In the genomic region with DNA sequence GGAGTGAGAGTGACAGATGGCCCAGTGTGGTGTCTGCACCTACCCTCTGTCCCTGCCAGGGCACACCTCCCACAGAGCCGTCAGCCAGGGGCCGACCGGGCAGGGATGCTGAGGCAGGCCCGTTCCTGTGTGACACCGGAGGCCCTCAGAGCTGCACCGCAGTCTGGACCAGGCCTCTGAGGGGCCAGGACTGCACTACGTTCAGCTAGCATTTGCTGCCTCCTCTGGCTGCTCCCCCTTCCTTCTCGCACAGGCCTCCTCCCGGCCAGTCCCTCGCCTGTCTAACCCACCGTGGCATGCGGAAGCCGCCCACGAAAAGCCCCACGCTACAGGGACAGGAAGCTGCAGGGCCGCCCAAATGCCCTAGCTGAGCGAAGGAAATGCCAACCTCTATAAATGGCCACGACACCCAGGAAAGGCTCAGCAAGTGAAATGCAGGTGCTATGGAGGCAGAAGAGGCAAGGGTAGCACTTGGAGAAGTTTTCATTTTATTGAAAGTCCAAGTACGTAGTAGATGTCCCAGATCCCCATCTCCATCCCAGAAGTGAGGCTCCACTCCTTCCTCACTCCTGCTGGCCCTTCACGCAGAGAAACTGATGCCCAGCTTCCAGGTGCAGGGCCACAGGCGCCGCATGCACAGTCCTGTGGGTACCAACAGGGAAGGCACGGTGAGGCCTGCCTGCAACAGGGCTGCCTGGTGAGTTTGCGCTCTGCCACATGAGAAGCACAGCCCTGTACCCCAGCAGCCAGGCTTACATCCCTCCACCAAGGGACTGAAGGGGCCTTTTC, we compare ENCODE assay signal across 21 cellular contexts. TPM values are rescaled to one million over a fixed set of nuclear protein-coding genes. Genes with fewer than 3 reads are reported as not detected.
DNase-seq lines count a peak whose midpoint lies in the region; ATAC-seq, FAIRE-seq and TF ChIP-seq lines count a peak whose summit lies in the region.
"Had no signal": no experiment of that assay in that cellular context is flagged by ENCODE, and none has a peak within 500 bp of the region (broad histone marks: within the 10 kb centered on the region; RNA-seq: fewer than 3 reads in every experiment).

No MANE protein-coding gene starts in this region.

- BruUV-seq in mammary epithelial cell (replicated peaks; lab: Mats Ljungman, UMichigan) = no TSS peak

- H3K9me3 ChIP-seq in A549 = peaks cover 96% of the 10 kb centered on the region
- H3K9me3 ChIP-seq in mammary epithelial cell (replicated peaks; ENCODE audit: insufficient read depth, low read length) = peaks cover 82% of the 10 kb centered on the region
- H3K9me3 ChIP-seq in liver (ENCODE audit: control insufficient read depth in 4 of 4, low read length in 3 of 4) = peaks cover 62 to 96% (median 75%) of the 10 kb centered on the region in 4 donors
- H3K9me3 ChIP-seq in sigmoid colon = peaks cover 18 to 60% (median 54%) of the 10 kb centered on the region in 4 donors

- H3K27ac Mint-ChIP-seq in activated T-cell treated with anti-CD3 and anti-CD28 coated beads, Interleukin-2, amount 50 U/mL, for 72 hours = no peak overlapping the region
- H3K27ac Mint-ChIP-seq: GM23338, HFFc6 had no signal

- in situ Hi-C loops in mammary epithelial cell (cut with MboI; ENCODE audit: low sequenced_read_pairs in 2 of 2) = no loop called here

- intact Hi-C loops in mammary epithelial cell (cut with micrococcal nuclease) = no loop called here
- intact Hi-C loops in sigmoid colon (cut with DNase I) = no loop called here

- no peak for FAIRE-seq in A549 (lab: Jason Lieb, UNC)
- no peak for FAIRE-seq in frontal cortex (lab: Jason Lieb, UNC)
- FAIRE-seq: GM12892 had no signal

- no peaks in the 10 kb centered on the region for H3K27me3 Mint-ChIP-seq in activated T-cell treated with anti-CD3 and anti-CD28 coated beads, Interleukin-2, amount 50 U/mL, for 72 hours (ENCODE audit: low read depth)

- H3K27me3 ChIP-seq in mammary epithelial cell (ENCODE audit: insufficient read depth, low read length) = no peaks in the 10 kb centered on the region
- no peaks in the 10 kb centered on the region for H3K27me3 ChIP-seq in liver (ENCODE audit: control insufficient read depth in 4 of 4, insufficient read depth in 4 of 4, low read length in 3 of 4)
- H3K27me3 ChIP-seq in sigmoid colon = no peaks in the 10 kb centered on the region

- H3K36me3 ChIP-seq in mammary epithelial cell (ENCODE audit: insufficient read depth, low read length) (peaks cover 10% of the 10 kb centered on the region), liver (ENCODE audit: control insufficient read depth in 4 of 4, insufficient read depth in 3 of 4, low read depth in 1 of 4, low read length in 3 of 4) (peaks cover 12 to 79% (median 55%) of the 10 kb centered on the region in 4 donors), sigmoid colon (peaks cover 24 to 92% (median 75%) of the 10 kb centered on the region in 4 donors)

- TF ChIP-seq EP300 in A549 (IDR thresholded peaks at IDR 0.05) (no peak), sigmoid colon (IDR thresholded peaks at IDR 0.05) (no peak)

- TF ChIP-seq RAD21 in A549 (conservative IDR thresholded peaks at IDR 0.05 in 1 of 2, IDR thresholded peaks at IDR 0.05 in 1 of 2) = no peak
- TF ChIP-seq RAD21 in liver (IDR thresholded peaks at IDR 0.05) = no peak

- H3K27ac ChIP-seq in A549 = no peak overlapping the region
- no peak overlapping the region for H3K27ac ChIP-seq in mammary epithelial cell (ENCODE audit: insufficient read depth, low read depth, low read length)
- H3K27ac ChIP-seq in liver (ENCODE audit: low read depth in 1 of 2, low read length in 2 of 2) = no peak overlapping the region
- H3K27ac ChIP-seq in sigmoid colon = no peak overlapping the region
- H3K27ac ChIP-seq: SK-N-MC had no signal

- dilution Hi-C loops in mammary epithelial cell (cut with HindIII; ENCODE audit: low sequenced_read_pairs) = no loop called here

- ATAC-seq in A549 = no peak
- ATAC-seq in activated T-cell treated with anti-CD3 and anti-CD28 coated beads, Interleukin-2, amount 50 U/mL, for 72 hours (replicated peaks in 1 of 2) = no peak
- ATAC-seq: GM23338, Panc1, Right ventricle myocardium inferior had no signal

- no peaks in the 10 kb centered on the region for H3K79me2 ChIP-seq in mammary epithelial cell (ENCODE audit: insufficient read depth, low read length)

- no peak overlapping the region for H2AFZ ChIP-seq in mammary epithelial cell (ENCODE audit: low read depth, low read length)
- H2AFZ ChIP-seq: GM23338 had no signal

- CTCF ChIA-PET in A549 (lab: Yijun Ruan, JAX) (interaction anchor here (2.2 kb wide), 1 partner anchor 13 kb away, joined by 5 read pairs; no protein-coding TSS in a partner anchor), HEK293T (lab: Yijun Ruan, JAX) (no interaction called here), mammary epithelial cell (lab: Charles Lee; ENCODE audit: low non-redundant PET) (no interaction called here)

- H3K4me2 ChIP-seq in A549 (no peak overlapping the region), mammary epithelial cell (ENCODE audit: insufficient read depth, low read depth, low read length) (no peak overlapping the region)
- H3K4me2 ChIP-seq: GM23338 had no signal

- no peaks in the 10 kb centered on the region for H3K4me1 ChIP-seq in A549
- H3K4me1 ChIP-seq in mammary epithelial cell (ENCODE audit: insufficient read depth, low read length) = no peaks in the 10 kb centered on the region
- no peaks in the 10 kb centered on the region for H3K4me1 ChIP-seq in liver (ENCODE audit: control insufficient read depth in 4 of 4, insufficient read depth in 4 of 4, low read length in 3 of 4)
- no peaks in the 10 kb centered on the region for H3K4me1 ChIP-seq in sigmoid colon

- no peaks in the 10 kb centered on the region for H4K20me1 ChIP-seq in mammary epithelial cell (ENCODE audit: insufficient read depth, low read length)

- peaks cover 26 to 36% of the 10 kb centered on the region in 2 donors for H3K9me3 Mint-ChIP-seq in activated T-cell treated with anti-CD3 and anti-CD28 coated beads, Interleukin-2, amount 50 U/mL, for 72 hours

- H3K36me3 Mint-ChIP-seq in activated T-cell treated with anti-CD3 and anti-CD28 coated beads, Interleukin-2, amount 50 U/mL, for 72 hours (ENCODE audit: insufficient read depth in 2 of 2) = peaks cover 50 to 79% of the 10 kb centered on the region in 2 donors

- H3K9ac ChIP-seq in mammary epithelial cell (ENCODE audit: insufficient read depth, low read length) (no peak overlapping the region), liver (ENCODE audit: low read depth in 1 of 2, low read length in 2 of 2) (no peak overlapping the region)

- 92% methylated on average over 17 of the region's 24 CpGs for WGBS in A549 (ENCODE audit: missing lambda C conversion rate)
- WGBS in mammary epithelial cell (ENCODE audit: low coverage, missing lambda C conversion rate) = 93% methylated on average over 5 of the region's 24 CpGs
- WGBS in liver = 97% methylated on average over 24 of the region's 24 CpGs
- WGBS in sigmoid colon, 2 donors = 94 to 98% methylated on average over 24 of the region's 24 CpGs

- peak in 1 of 2 experiments; percentile 44 for DNase-seq in A549 (ENCODE audit: low read depth in 1 of 2, low spot score in 1 of 2)
- DNase-seq in HEK293T (ENCODE audit: extremely low spot score) = peak; percentile 21
- peak; percentile 11 for DNase-seq in mammary epithelial cell
- DNase-seq in superior temporal gyrus (ENCODE audit: extremely low spot score) = no peak
- no peak for DNase-seq in activated T-cell treated with anti-CD3 and anti-CD28 coated beads, Interleukin-2, amount 50 U/mL, for 72 hours
- no peak for DNase-seq in frontal cortex (ENCODE audit: low spot score in 2 of 2)
- DNase-seq in sigmoid colon = no peak
- DNase-seq: 8988T, GF-D8, HFFc6, Karpas-422, NCI-H1417 treated with DMSO at 0.1 percent for 48 hours, NCI-H2029, NCI-H510A treated with DMSO at 0.1 percent for 48 hours had no signal

- TF ChIP-seq POLR2A in A549 (IDR thresholded peaks at IDR 0.05; ENCODE audit: low read length) (no peak), sigmoid colon (IDR thresholded peaks at IDR 0.05) (no peak)

- H3K4me1 Mint-ChIP-seq in activated T-cell treated with anti-CD3 and anti-CD28 coated beads, Interleukin-2, amount 50 U/mL, for 72 hours (ENCODE audit: low read depth) = no peaks in the 10 kb centered on the region
- H3K4me1 Mint-ChIP-seq: GM23338 had no signal

- no peak for TF ChIP-seq CTCF in A549 (IDR thresholded peaks at IDR 0.05)
- TF ChIP-seq CTCF in mammary epithelial cell (conservative IDR thresholded peaks at IDR 0.05 in 1 of 2, IDR thresholded peaks at IDR 0.05 in 1 of 2; ENCODE audit: extremely low read depth in 1 of 2, insufficient read depth in 1 of 2, low read depth in 1 of 2, low read length in 2 of 2) = no peak
- no peak for TF ChIP-seq CTCF in liver (IDR thresholded peaks at IDR 0.05; ENCODE audit: low read depth, low read length, missing input control)
- TF ChIP-seq CTCF in sigmoid colon (IDR thresholded peaks at IDR 0.05) = no peak

- POLR2A ChIA-PET in A549 (lab: Yijun Ruan, JAX) = no interaction called here
- POLR2A ChIA-PET in HEK293T (lab: Yijun Ruan, JAX) = no interaction called here

- H3K4me3 Mint-ChIP-seq in activated T-cell treated with anti-CD3 and anti-CD28 coated beads, Interleukin-2, amount 50 U/mL, for 72 hours = no peak overlapping the region
- H3K4me3 Mint-ChIP-seq: GM23338, HFFc6 had no signal

- H3K4me3 ChIP-seq in A549 (no peak overlapping the region), mammary epithelial cell (replicated peaks in 1 of 3; ENCODE audit: insufficient read depth in 1 of 3, low read depth in 2 of 3, low read length in 3 of 3) (no peak overlapping the region), liver (ENCODE audit: low read depth in 1 of 3, low read length in 3 of 3) (peak overlapping the region in 2 of 3 donors; percentile 70 to 72), sigmoid colon (no peak overlapping the region)
- H3K4me3 ChIP-seq: GM23338, SK-N-MC had no signal

RNA-seq across cellular contexts. Expression of gene MAPK9, which starts 38.7 kb away (rescaled TPM):
- 52.7 and 66.9 TPM in 2 replicates for polyA plus RNA-seq in A549 (2011; rRNA removed)
- polyA plus RNA-seq in A549 (2012; cell fraction: cytosol; rRNA removed) = 31.5 and 35.5 TPM in 2 replicates
- 17.8 and 29.8 TPM in 2 replicates for polyA plus RNA-seq in A549 (2012; cell fraction: nucleus; rRNA removed)
- 34.6 to 36.6 TPM (median 34.7 TPM) in 3 replicates for polyA plus RNA-seq in A549 (2017; fragmentation: RNase III; extraction: RNeasy Plus Mini Kit Qiagen cat#74134 plus additional on column Dnase treatment)
- 57.9 and 65.4 TPM in 2 replicates for polyA minus RNA-seq in A549 (2011; rRNA and poly(A)+ RNA removed)
- 10 to 100 TPM; 24.2 to 38.2 TPM for total RNA-seq in mammary epithelial cell
- polyA plus RNA-seq in mammary epithelial cell = 31.0 TPM
- 21.5 TPM for polyA minus RNA-seq in mammary epithelial cell
- 10 to 100 TPM; 16.8 to 22.7 TPM for total RNA-seq in liver
- 1 to 10 TPM; 3.8 to 8.7 TPM for polyA plus RNA-seq in liver
- total RNA-seq in activated T-cell treated with anti-CD3 and anti-CD28 coated beads, Interleukin-2, amount 50 U/mL, for 72 hours = 10 to 100 TPM; 39.7 to 50.3 TPM
- total RNA-seq in frontal cortex = 95.8 TPM
- 10 to 100 TPM; 39.5 to 45.7 (median 41.4) TPM for total RNA-seq in sigmoid colon
- polyA plus RNA-seq in sigmoid colon = 10 to 100 TPM; 20.5 to 31.2 (median 27.3) TPM

RNA-seq across cellular contexts. Expression of gene RASGEF1C, which starts 44.2 kb away (rescaled TPM):
- polyA plus RNA-seq in A549 (2011; rRNA removed) (0.16 TPM in 1 of 2 replicates, not detected in the other), A549 (2017; fragmentation: RNase III; extraction: RNeasy Plus Mini Kit Qiagen cat#74134 plus additional on column Dnase treatment) (0.12 to 0.24 TPM (median 0.12 TPM) in 3 replicates), mammary epithelial cell (not detected), liver (under 1 TPM in 1 of 2 donors, not detected in 1; 0.10 TPM), sigmoid colon (under 1 TPM in 1 of 3 donors, not detected in 2; 0.35 TPM)
- 0.03 and 0.05 TPM in 2 replicates for polyA plus RNA-seq in A549 (2012; cell fraction: cytosol; rRNA removed)
- polyA plus RNA-seq in A549 (2012; cell fraction: nucleus; rRNA removed) = 0.08 and 0.09 TPM in 2 replicates
- not detected in 2 replicates for polyA minus RNA-seq in A549 (2011; rRNA and poly(A)+ RNA removed)
- total RNA-seq in mammary epithelial cell (under 1 TPM in 1 of 2 donors, not detected in 1; 0.17 TPM), liver (under 1 TPM in 1 of 2 donors, not detected in 1; 0.09 TPM), frontal cortex (17.9 TPM), sigmoid colon (1 to 10 TPM in 3 of 4 donors, under 1 TPM in 1; 0.66 to 4.2 (median 1.5) TPM)
- polyA minus RNA-seq in mammary epithelial cell = not detected
- not detected for total RNA-seq in activated T-cell treated with anti-CD3 and anti-CD28 coated beads, Interleukin-2, amount 50 U/mL, for 72 hours
- total RNA-seq: HFFc6 had no signal
- polyA plus RNA-seq: BJ had no signal

Comparison
In these comparisons a context has a peak if more than half of its experiments do, and no peak if none do; other contexts are left out.
1. DNase-seq: peak in HEK293T (single experiment) and mammary epithelial cell (single experiment); none in superior temporal gyrus (single experiment), activated T-cell treated with anti-CD3 and anti-CD28 coated beads, Interleukin-2, amount 50 U/mL, for 72 hours (0 of 2), frontal cortex (0 of 2) and sigmoid colon (single experiment).
2. H3K4me3 ChIP-seq: peak in liver (2 of 3); none in A549 (single experiment), mammary epithelial cell (0 of 3) and sigmoid colon (0 of 4).